ENCODE assay signal across 1 cellular context in genomic region chr9:112061152-112061740, GRCh38.
TF ChIP-seq lines count a peak whose summit lies in the region.

No MANE protein-coding gene starts in this region.

TF ChIP-seq in K562, 482 proteins besides CTCF, POLR2A, EP300 and RAD21 (continued from another document and continues in another):
- TF ChIP-seq, protein P1, sequence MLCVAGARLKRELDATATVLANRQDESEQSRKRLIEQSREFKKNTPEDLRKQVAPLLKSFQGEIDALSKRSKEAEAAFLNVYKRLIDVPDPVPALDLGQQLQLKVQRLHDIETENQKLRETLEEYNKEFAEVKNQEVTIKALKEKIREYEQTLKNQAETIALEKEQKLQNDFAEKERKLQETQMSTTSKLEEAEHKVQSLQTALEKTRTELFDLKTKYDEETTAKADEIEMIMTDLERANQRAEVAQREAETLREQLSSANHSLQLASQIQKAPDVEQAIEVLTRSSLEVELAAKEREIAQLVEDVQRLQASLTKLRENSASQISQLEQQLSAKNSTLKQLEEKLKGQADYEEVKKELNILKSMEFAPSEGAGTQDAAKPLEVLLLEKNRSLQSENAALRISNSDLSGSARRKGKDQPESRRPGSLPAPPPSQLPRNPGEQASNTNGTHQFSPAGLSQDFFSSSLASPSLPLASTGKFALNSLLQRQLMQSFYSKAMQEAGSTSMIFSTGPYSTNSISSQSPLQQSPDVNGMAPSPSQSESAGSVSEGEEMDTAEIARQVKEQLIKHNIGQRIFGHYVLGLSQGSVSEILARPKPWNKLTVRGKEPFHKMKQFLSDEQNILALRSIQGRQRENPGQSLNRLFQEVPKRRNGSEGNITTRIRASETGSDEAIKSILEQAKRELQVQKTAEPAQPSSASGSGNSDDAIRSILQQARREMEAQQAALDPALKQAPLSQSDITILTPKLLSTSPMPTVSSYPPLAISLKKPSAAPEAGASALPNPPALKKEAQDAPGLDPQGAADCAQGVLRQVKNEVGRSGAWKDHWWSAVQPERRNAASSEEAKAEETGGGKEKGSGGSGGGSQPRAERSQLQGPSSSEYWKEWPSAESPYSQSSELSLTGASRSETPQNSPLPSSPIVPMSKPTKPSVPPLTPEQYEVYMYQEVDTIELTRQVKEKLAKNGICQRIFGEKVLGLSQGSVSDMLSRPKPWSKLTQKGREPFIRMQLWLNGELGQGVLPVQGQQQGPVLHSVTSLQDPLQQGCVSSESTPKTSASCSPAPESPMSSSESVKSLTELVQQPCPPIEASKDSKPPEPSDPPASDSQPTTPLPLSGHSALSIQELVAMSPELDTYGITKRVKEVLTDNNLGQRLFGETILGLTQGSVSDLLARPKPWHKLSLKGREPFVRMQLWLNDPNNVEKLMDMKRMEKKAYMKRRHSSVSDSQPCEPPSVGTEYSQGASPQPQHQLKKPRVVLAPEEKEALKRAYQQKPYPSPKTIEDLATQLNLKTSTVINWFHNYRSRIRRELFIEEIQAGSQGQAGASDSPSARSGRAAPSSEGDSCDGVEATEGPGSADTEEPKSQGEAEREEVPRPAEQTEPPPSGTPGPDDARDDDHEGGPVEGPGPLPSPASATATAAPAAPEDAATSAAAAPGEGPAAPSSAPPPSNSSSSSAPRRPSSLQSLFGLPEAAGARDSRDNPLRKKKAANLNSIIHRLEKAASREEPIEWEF (CRISPR knock-in tag; IDR thresholded peaks at IDR 0.05) = no peak
- TF ChIP-seq POLR2AphosphoS2 (IDR thresholded peaks at IDR 0.05; ENCODE audit: low read length) = no peak
- no peak for TF ChIP-seq EGR1 (conservative IDR thresholded peaks at IDR 0.05)
- 0 out of 2 replicates have a peak, but pooled peaks have one; percentile 30 for TF ChIP-seq NFRKB (IDR thresholded peaks at IDR 0.05; ENCODE audit: low read depth)
- TF ChIP-seq TRIM24 (IDR thresholded peaks at IDR 0.05) = 0 out of 4 replicates have a peak, but pooled peaks of 1 of the 2 experiments have one; percentile 23
- TF ChIP-seq RBM22 (IDR thresholded peaks at IDR 0.05; ENCODE audit: low read depth, low read length, poor library complexity, severe bottlenecking) = no peak
- no peak for TF ChIP-seq HNRNPL (IDR thresholded peaks at IDR 0.05; ENCODE audit: low read depth, low read length)
- TF ChIP-seq CHD2 (IDR thresholded peaks at IDR 0.05; ENCODE audit: low read depth, low read length) = no peak
- TF ChIP-seq THRB (CRISPR knock-in tag; conservative IDR thresholded peaks at IDR 0.05) = no peak
- TF ChIP-seq HDGF (IDR thresholded peaks at IDR 0.05) = no peak
- no peak for TF ChIP-seq SREBF2 (CRISPR knock-in tag; IDR thresholded peaks at IDR 0.05)
- no peak for TF ChIP-seq THRAP3 (IDR thresholded peaks at IDR 0.05; ENCODE audit: borderline replicate concordance)
- TF ChIP-seq, protein P2, sequence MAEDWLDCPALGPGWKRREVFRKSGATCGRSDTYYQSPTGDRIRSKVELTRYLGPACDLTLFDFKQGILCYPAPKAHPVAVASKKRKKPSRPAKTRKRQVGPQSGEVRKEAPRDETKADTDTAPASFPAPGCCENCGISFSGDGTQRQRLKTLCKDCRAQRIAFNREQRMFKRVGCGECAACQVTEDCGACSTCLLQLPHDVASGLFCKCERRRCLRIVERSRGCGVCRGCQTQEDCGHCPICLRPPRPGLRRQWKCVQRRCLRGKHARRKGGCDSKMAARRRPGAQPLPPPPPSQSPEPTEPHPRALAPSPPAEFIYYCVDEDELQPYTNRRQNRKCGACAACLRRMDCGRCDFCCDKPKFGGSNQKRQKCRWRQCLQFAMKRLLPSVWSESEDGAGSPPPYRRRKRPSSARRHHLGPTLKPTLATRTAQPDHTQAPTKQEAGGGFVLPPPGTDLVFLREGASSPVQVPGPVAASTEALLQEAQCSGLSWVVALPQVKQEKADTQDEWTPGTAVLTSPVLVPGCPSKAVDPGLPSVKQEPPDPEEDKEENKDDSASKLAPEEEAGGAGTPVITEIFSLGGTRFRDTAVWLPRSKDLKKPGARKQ (CRISPR knock-in tag; IDR thresholded peaks at IDR 0.05) = no peak
- TF ChIP-seq, protein P3, sequence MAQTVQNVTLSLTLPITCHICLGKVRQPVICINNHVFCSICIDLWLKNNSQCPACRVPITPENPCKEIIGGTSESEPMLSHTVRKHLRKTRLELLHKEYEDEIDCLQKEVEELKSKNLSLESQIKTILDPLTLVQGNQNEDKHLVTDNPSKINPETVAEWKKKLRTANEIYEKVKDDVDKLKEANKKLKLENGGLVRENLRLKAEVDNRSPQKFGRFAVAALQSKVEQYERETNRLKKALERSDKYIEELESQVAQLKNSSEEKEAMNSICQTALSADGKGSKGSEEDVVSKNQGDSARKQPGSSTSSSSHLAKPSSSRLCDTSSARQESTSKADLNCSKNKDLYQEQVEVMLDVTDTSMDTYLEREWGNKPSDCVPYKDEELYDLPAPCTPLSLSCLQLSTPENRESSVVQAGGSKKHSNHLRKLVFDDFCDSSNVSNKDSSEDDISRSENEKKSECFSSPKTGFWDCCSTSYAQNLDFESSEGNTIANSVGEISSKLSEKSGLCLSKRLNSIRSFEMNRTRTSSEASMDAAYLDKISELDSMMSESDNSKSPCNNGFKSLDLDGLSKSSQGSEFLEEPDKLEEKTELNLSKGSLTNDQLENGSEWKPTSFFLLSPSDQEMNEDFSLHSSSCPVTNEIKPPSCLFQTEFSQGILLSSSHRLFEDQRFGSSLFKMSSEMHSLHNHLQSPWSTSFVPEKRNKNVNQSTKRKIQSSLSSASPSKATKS (CRISPR knock-in tag; IDR thresholded peaks at IDR 0.05) = no peak
- no peak for TF ChIP-seq HNRNPLL (IDR thresholded peaks at IDR 0.05; ENCODE audit: low read depth, low read length, poor library complexity, severe bottlenecking)
- no peak for TF ChIP-seq KAT7 (CRISPR knock-in tag; IDR thresholded peaks at IDR 0.05; ENCODE audit: borderline replicate concordance)
- TF ChIP-seq BDP1 (IDR thresholded peaks at IDR 0.05; ENCODE audit: insufficient read depth, insufficient read length) = no peak
- TF ChIP-seq ELF4 (CRISPR knock-in tag; IDR thresholded peaks at IDR 0.05) = 0 out of 2 replicates have a peak, but pooled peaks have one; percentile 72
- TF ChIP-seq HIVEP1 (CRISPR knock-in tag; IDR thresholded peaks at IDR 0.05) = no peak
- no peak for TF ChIP-seq SIN3B (IDR thresholded peaks at IDR 0.05; ENCODE audit: low read depth)
- TF ChIP-seq, protein P4, sequence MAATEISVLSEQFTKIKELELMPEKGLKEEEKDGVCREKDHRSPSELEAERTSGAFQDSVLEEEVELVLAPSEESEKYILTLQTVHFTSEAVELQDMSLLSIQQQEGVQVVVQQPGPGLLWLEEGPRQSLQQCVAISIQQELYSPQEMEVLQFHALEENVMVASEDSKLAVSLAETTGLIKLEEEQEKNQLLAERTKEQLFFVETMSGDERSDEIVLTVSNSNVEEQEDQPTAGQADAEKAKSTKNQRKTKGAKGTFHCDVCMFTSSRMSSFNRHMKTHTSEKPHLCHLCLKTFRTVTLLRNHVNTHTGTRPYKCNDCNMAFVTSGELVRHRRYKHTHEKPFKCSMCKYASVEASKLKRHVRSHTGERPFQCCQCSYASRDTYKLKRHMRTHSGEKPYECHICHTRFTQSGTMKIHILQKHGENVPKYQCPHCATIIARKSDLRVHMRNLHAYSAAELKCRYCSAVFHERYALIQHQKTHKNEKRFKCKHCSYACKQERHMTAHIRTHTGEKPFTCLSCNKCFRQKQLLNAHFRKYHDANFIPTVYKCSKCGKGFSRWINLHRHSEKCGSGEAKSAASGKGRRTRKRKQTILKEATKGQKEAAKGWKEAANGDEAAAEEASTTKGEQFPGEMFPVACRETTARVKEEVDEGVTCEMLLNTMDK (IDR thresholded peaks at IDR 0.05; ENCODE audit: borderline replicate concordance, insufficient read depth, low read depth, low read length, poor library complexity, severe bottlenecking) = no peak
- TF ChIP-seq GABPB2 (CRISPR knock-in tag; conservative IDR thresholded peaks at IDR 0.05) = no peak
- no peak for TF ChIP-seq SLC30A9 (CRISPR knock-in tag; IDR thresholded peaks at IDR 0.05)
- no peak for TF ChIP-seq ZBTB1 (CRISPR knock-in tag; IDR thresholded peaks at IDR 0.05; ENCODE audit: borderline replicate concordance, low read depth)
- no peak for TF ChIP-seq ZNF507 (tag; conservative IDR thresholded peaks at IDR 0.05)
- peak; percentile 65 for TF ChIP-seq NFE2 (IDR thresholded peaks at IDR 0.05; ENCODE audit: low read depth)
- TF ChIP-seq, protein P5, sequence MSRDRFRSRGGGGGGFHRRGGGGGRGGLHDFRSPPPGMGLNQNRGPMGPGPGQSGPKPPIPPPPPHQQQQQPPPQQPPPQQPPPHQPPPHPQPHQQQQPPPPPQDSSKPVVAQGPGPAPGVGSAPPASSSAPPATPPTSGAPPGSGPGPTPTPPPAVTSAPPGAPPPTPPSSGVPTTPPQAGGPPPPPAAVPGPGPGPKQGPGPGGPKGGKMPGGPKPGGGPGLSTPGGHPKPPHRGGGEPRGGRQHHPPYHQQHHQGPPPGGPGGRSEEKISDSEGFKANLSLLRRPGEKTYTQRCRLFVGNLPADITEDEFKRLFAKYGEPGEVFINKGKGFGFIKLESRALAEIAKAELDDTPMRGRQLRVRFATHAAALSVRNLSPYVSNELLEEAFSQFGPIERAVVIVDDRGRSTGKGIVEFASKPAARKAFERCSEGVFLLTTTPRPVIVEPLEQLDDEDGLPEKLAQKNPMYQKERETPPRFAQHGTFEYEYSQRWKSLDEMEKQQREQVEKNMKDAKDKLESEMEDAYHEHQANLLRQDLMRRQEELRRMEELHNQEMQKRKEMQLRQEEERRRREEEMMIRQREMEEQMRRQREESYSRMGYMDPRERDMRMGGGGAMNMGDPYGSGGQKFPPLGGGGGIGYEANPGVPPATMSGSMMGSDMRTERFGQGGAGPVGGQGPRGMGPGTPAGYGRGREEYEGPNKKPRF (IDR thresholded peaks at IDR 0.05; ENCODE audit: low read depth, low read length) = no peak
- no peak for TF ChIP-seq PRMT5 (CRISPR knock-in tag; IDR thresholded peaks at IDR 0.05)
- no peak for TF ChIP-seq PHB (CRISPR knock-in tag; IDR thresholded peaks at IDR 0.05)
- TF ChIP-seq THAP7 (CRISPR knock-in tag; IDR thresholded peaks at IDR 0.05) = no peak
- TF ChIP-seq ZKSCAN8 (CRISPR knock-in tag; IDR thresholded peaks at IDR 0.05) = peak; percentile 61
- no peak for TF ChIP-seq KLF6 (CRISPR knock-in tag; IDR thresholded peaks at IDR 0.05; ENCODE audit: borderline replicate concordance)
- TF ChIP-seq, protein P6, sequence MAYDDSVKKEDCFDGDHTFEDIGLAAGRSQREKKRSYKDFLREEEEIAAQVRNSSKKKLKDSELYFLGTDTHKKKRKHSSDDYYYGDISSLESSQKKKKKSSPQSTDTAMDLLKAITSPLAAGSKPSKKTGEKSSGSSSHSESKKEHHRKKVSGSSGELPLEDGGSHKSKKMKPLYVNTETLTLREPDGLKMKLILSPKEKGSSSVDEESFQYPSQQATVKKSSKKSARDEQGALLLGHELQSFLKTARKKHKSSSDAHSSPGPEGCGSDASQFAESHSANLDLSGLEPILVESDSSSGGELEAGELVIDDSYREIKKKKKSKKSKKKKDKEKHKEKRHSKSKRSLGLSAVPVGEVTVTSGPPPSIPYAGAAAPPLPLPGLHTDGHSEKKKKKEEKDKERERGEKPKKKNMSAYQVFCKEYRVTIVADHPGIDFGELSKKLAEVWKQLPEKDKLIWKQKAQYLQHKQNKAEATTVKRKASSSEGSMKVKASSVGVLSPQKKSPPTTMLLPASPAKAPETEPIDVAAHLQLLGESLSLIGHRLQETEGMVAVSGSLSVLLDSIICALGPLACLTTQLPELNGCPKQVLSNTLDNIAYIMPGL (CRISPR knock-in tag; IDR thresholded peaks at IDR 0.05) = no peak
- peak; percentile 86; the same call in 1 of the 2 replicates for TF ChIP-seq NCOA1 (IDR thresholded peaks at IDR 0.05; ENCODE audit: low read depth)
- no peak for TF ChIP-seq ESRRB (CRISPR knock-in tag; IDR thresholded peaks at IDR 0.05; ENCODE audit: borderline replicate concordance)
- TF ChIP-seq SMARCA4 (IDR thresholded peaks at IDR 0.05) = peak; percentile 88
- peak; percentile 88 for TF ChIP-seq GABPA (tag; conservative IDR thresholded peaks at IDR 0.05; ENCODE audit: low read depth)
- TF ChIP-seq ZNF766 (CRISPR knock-in tag; conservative IDR thresholded peaks at IDR 0.05) = peak; percentile 74; the same call in 1 of the 2 replicates
- no peak for TF ChIP-seq HBP1 (CRISPR knock-in tag; IDR thresholded peaks at IDR 0.05)
- no peak for TF ChIP-seq NR3C1 (CRISPR knock-in tag; IDR thresholded peaks at IDR 0.05)
- TF ChIP-seq CHD1 (IDR thresholded peaks at IDR 0.05; ENCODE audit: low read length) = no peak
- no peak; the same call in 1 of the 2 replicates for TF ChIP-seq TCF3 (CRISPR knock-in tag; IDR thresholded peaks at IDR 0.05)
- no peak for TF ChIP-seq POLR2B (IDR thresholded peaks at IDR 0.05; ENCODE audit: low read depth, partially characterized antibody)
- no peak for TF ChIP-seq PTRF (tag; IDR thresholded peaks at IDR 0.05)
- TF ChIP-seq, protein P7, sequence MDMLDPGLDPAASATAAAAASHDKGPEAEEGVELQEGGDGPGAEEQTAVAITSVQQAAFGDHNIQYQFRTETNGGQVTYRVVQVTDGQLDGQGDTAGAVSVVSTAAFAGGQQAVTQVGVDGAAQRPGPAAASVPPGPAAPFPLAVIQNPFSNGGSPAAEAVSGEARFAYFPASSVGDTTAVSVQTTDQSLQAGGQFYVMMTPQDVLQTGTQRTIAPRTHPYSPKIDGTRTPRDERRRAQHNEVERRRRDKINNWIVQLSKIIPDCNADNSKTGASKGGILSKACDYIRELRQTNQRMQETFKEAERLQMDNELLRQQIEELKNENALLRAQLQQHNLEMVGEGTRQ (CRISPR knock-in tag; IDR thresholded peaks at IDR 0.05) = no peak
